Comparison of ENCODE assay signal across 17 cellular contexts in the genomic region with DNA sequence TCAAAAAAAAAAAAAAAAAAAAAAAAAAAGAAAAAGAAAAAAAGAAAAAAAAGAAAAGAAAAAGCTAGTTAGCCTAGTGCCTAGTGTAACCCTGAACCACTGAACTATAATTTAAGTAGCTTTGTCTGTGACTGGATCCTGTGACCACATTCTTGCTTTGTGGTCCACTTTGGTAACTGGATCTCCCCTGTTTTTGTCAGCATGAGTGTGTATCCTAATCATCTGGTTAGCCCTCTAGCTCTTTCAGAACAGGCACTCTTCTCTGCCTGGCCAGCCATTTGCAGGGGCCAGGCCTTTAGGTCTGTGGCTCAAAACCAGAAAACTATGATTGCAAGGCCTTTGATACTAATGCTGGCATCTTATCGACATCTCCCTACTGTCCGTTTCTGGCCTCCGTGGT.
"Had no signal": no experiment of that assay in that cellular context is flagged by ENCODE, and none has a peak within 500 bp of the region (broad histone marks: within the 10 kb centered on the region; RNA-seq: fewer than 3 reads in every experiment).

No MANE protein-coding gene starts in this region.

- H3K27me3 Mint-ChIP-seq: activated naive CD8-positive, alpha-beta T cell; naive thymus-derived CD4-positive, alpha-beta T cell; stimulated activated naive CD8-positive, alpha-beta T cell treated with anti-CD3 and anti-CD28 coated beads, Interleukin-15, Interleukin-2, amounts not matched to agents 100 ng/mL and 50 ng/mL, for 24 hours; type B pancreatic cell had no signal

- H3K27ac ChIP-seq: heart right ventricle, pancreas had no signal

- H3K27ac Mint-ChIP-seq: activated naive CD8-positive, alpha-beta T cell; stimulated activated naive CD8-positive, alpha-beta T cell treated with anti-CD3 and anti-CD28 coated beads, Interleukin-15, Interleukin-2, amounts not matched to agents 100 ng/mL and 50 ng/mL, for 24 hours; type B pancreatic cell had no signal

- DNase-seq: activated CD4-positive, alpha-beta T cell treated with anti-CD3 and anti-CD28 coated beads, Interleukin-2, amount 50 U/mL, for 1 hour; activated CD8-positive, alpha-beta memory T cell treated with anti-CD3 and anti-CD28 coated beads for 24 hours; activated CD8-positive, alpha-beta memory T cell treated with anti-CD3 and anti-CD28 coated beads, Interleukin-2, amount 50 U/mL, for 48 hours; cerebellar nuclear complex; effector CD4-positive, alpha-beta T cell; heart right ventricle; mesenchymal stem cell; mucosa of descending colon; naive thymus-derived CD4-positive, alpha-beta T cell; pancreas; stimulated activated CD4-positive, alpha-beta T cell treated with anti-CD3 and anti-CD28 coated beads, Interleukin-12 subunit alpha, Interleukin-12 subunit beta, amount 100 ng/mL, for 4 hours; stimulated activated CD4-positive, alpha-beta T cell treated with anti-CD3 and anti-CD28 coated beads, Interleukin-1b, Interleukin-23, amount 100 ng/mL, for 48 hours; T1000 had no signal

- H3K4me3 ChIP-seq: heart right ventricle, mucosa of descending colon, pancreas had no signal

- H3K4me3 Mint-ChIP-seq: activated naive CD8-positive, alpha-beta T cell; naive thymus-derived CD4-positive, alpha-beta T cell; stimulated activated naive CD8-positive, alpha-beta T cell treated with anti-CD3 and anti-CD28 coated beads, Interleukin-15, Interleukin-2, amounts not matched to agents 100 ng/mL and 50 ng/mL, for 24 hours; type B pancreatic cell had no signal

- H3K9me3 Mint-ChIP-seq: stimulated activated naive CD8-positive, alpha-beta T cell treated with anti-CD3 and anti-CD28 coated beads, Interleukin-15, Interleukin-2, amounts not matched to agents 100 ng/mL and 50 ng/mL, for 24 hours; type B pancreatic cell had no signal

- ATAC-seq: activated CD4-positive, CD25-positive, alpha-beta regulatory T cell treated with anti-CD3 and anti-CD28 coated beads, Interleukin-2, amount 50 U/mL, for 24 hours; heart right ventricle; mucosa of descending colon; naive thymus-derived CD4-positive, alpha-beta T cell; pancreas had no signal

- H3K36me3 ChIP-seq: heart right ventricle had no signal

- H3K9me3 ChIP-seq: heart right ventricle, mucosa of descending colon, pancreas had no signal

- H3K27me3 ChIP-seq: heart right ventricle, pancreas had no signal
